17 cellular contexts compared by ENCODE assay signal in genomic region chr2:43274721-43275120, GRCh38. TPM values are rescaled to one million over a fixed set of nuclear protein-coding genes. Genes with fewer than 3 reads are reported as not detected.
DNase-seq lines count a peak whose midpoint lies in the region; ATAC-seq, FAIRE-seq and TF ChIP-seq lines count a peak whose summit lies in the region.
"Had no signal": no experiment of that assay in that cellular context is flagged by ENCODE, and none has a peak within 500 bp of the region (broad histone marks: within the 10 kb centered on the region; RNA-seq: fewer than 3 reads in every experiment).

No MANE protein-coding gene starts in this region.

- H3K9me3 Mint-ChIP-seq in activated T-cell treated with anti-CD3 and anti-CD28 coated beads, Interleukin-2, amount 50 U/mL, for 72 hours: no peaks in the 10 kb centered on the region
- H3K9me3 Mint-ChIP-seq: CD8-positive, alpha-beta memory T cell had no signal

- H3K9me2 ChIP-seq in SK-N-SH: no peaks in the 10 kb centered on the region

- TF ChIP-seq POLR2A in thyroid gland (IDR thresholded peaks at IDR 0.05): peak in 1 of 2 donors; percentile 23

- POLR2A ChIA-PET in SK-N-SH (lab: Yijun Ruan, JAX): no interaction called here

- no peak for TF ChIP-seq EP300 in SK-N-SH (IDR thresholded peaks at IDR 0.05; ENCODE audit: borderline replicate concordance in 1 of 2, low read depth in 1 of 2, low read length in 1 of 2)

- H3K9me3 ChIP-seq in SK-N-SH: no peaks in the 10 kb centered on the region
- H3K9me3 ChIP-seq in thyroid gland: no peaks in the 10 kb centered on the region
- no peaks in the 10 kb centered on the region for H3K9me3 ChIP-seq in pancreas
- H3K9me3 ChIP-seq: BLaER1, Caco-2 had no signal

- intact Hi-C loops in thyroid gland (cut with DNase I): loop anchor here (10.0 kb wide), 1 partner anchor 70 kb away; no protein-coding TSS in a partner anchor
- intact Hi-C loops in pancreas (cut with DNase I): no loop called here

- TF ChIP-seq CTCF in SK-N-SH (IDR thresholded peaks at IDR 0.05): no peak
- TF ChIP-seq CTCF in thyroid gland (IDR thresholded peaks at IDR 0.05): no peak
- TF ChIP-seq CTCF in pancreas (IDR thresholded peaks at IDR 0.05): no peak

- in situ Hi-C loops in ACHN (cut with HindIII; ENCODE audit: low pct_ligation_motif_present, low pct_unique_long_range_greater_than_20kb, low sequenced_read_pairs): loop anchor here (25.0 kb wide), 1 partner anchor 188 kb away; no protein-coding TSS in a partner anchor

- ATAC-seq in SK-N-SH treated with all-trans-retinoic acid at 6 μM for 48 hours: no peak
- no peak for ATAC-seq in activated T-cell treated with anti-CD3 and anti-CD28 coated beads, Interleukin-2, amount 50 U/mL, for 72 hours (replicated peaks in 1 of 2)
- no peak for ATAC-seq in pancreas
- ATAC-seq in GM18909 (IDR thresholded peaks at IDR 0.05; ENCODE audit: poor library complexity, unreplicated experiment): no peak
- ATAC-seq: HCT116 had no signal

- H3K4me2 ChIP-seq in SK-N-SH: 0 out of 2 replicates have a peak overlapping the region, but pooled peaks have one; percentile 46
- H3K4me2 ChIP-seq: BLaER1 had no signal

- H3K4me3 ChIP-seq in SK-N-SH (ENCODE audit: low read depth in 2 of 2, low read length in 1 of 2) (no peak overlapping the region), thyroid gland (replicated peaks in 1 of 3) (no peak overlapping the region), pancreas (no peak overlapping the region)
- H3K4me3 ChIP-seq: BLaER1 had no signal

- peaks cover 26% of the 10 kb centered on the region for H3K4me1 Mint-ChIP-seq in activated T-cell treated with anti-CD3 and anti-CD28 coated beads, Interleukin-2, amount 50 U/mL, for 72 hours (ENCODE audit: low read depth)

- H3K27me3 ChIP-seq in SK-N-SH (ENCODE audit: insufficient read depth): no peaks in the 10 kb centered on the region
- no peaks in the 10 kb centered on the region for H3K27me3 ChIP-seq in thyroid gland
- no peaks in the 10 kb centered on the region for H3K27me3 ChIP-seq in pancreas
- H3K27me3 ChIP-seq: BLaER1 had no signal

- WGBS in SK-N-SH (ENCODE audit: low lambda C conversion rate): 94% methylated on average over 4 of the region's 4 CpGs
- WGBS in thyroid gland, 2 donors: 20 to 37% methylated on average over 4 of the region's 4 CpGs
- WGBS in pancreas, 2 donors: 94 to 98% methylated on average over 4 of the region's 4 CpGs

- H2AFZ ChIP-seq in SK-N-SH (ENCODE audit: low read depth): no peak overlapping the region

- peaks cover 44 to 69% of the 10 kb centered on the region in 2 experiments for H3K4me1 ChIP-seq in SK-N-SH (ENCODE audit: control insufficient read depth in 1 of 2, insufficient read depth in 2 of 2, low read depth in 1 of 2, low read length in 1 of 2)
- H3K4me1 ChIP-seq in thyroid gland: peaks cover 62 to 88% of the 10 kb centered on the region in 2 donors
- peaks cover 0 to 15% (median 0%) of the 10 kb centered on the region in 3 donors for H3K4me1 ChIP-seq in pancreas
- H3K4me1 ChIP-seq: BLaER1, Caco-2 had no signal

- no peaks in the 10 kb centered on the region for H4K20me1 ChIP-seq in SK-N-SH (ENCODE audit: insufficient read depth)
- H4K20me1 ChIP-seq: BLaER1 had no signal

- H3K27ac ChIP-seq in SK-N-SH (ENCODE audit: low read depth in 2 of 2, low read length in 1 of 2) (peak overlapping the region in 1 of 2 experiments; percentile 55; a peak in 1 of 4 replicates), thyroid gland (peak overlapping the region; percentile 82 to 94 (median 93)), pancreas (no peak overlapping the region)
- H3K27ac ChIP-seq: 22Rv1, BLaER1 had no signal

- CTCF ChIA-PET in SK-N-SH (lab: Yijun Ruan, JAX): interaction anchor here (0.6 to 4.8 kb wide), 6 partner anchors 9 to 210 kb away, joined by 3 to 45 read pairs (median 3); no protein-coding TSS in a partner anchor

- H3K9ac ChIP-seq in SK-N-SH: no peak overlapping the region
- H3K9ac ChIP-seq: BLaER1 had no signal

- DNase-seq in SK-N-SH (no peak), renal cortical epithelial cell (ENCODE audit: low read depth) (peak; percentile 56), thyroid gland (peak; percentile 51 to 53), ACHN (no peak), pancreas (no peak)
- no peak for DNase-seq in activated T-cell treated with anti-CD3 and anti-CD28 coated beads, Interleukin-2, amount 50 U/mL, for 72 hours
- DNase-seq: AML-193; Caco-2; CD8-positive, alpha-beta memory T cell; DND-41; GDM1 had no signal

- no peak for TF ChIP-seq RAD21 in SK-N-SH (IDR thresholded peaks at IDR 0.05; ENCODE audit: low read length)

- H3F3A ChIP-seq in SK-N-SH (replicated peaks; ENCODE audit: insufficient read depth): peaks cover 23% of the 10 kb centered on the region

- no peaks in the 10 kb centered on the region for H3K27me3 Mint-ChIP-seq in activated T-cell treated with anti-CD3 and anti-CD28 coated beads, Interleukin-2, amount 50 U/mL, for 72 hours (ENCODE audit: low read depth)
- H3K27me3 Mint-ChIP-seq: CD8-positive, alpha-beta memory T cell had no signal

- H3K36me3 ChIP-seq in SK-N-SH (replicated peaks in 1 of 2; ENCODE audit: control insufficient read depth in 1 of 2, insufficient read depth in 2 of 2, low read length in 1 of 2) (peaks cover 0 to 5% of the 10 kb centered on the region in 2 experiments), thyroid gland (no peaks in the 10 kb centered on the region), pancreas (peaks cover 0 to under 1% (median 0%) of the 10 kb centered on the region in 3 donors)

- H3K4me3 Mint-ChIP-seq in activated T-cell treated with anti-CD3 and anti-CD28 coated beads, Interleukin-2, amount 50 U/mL, for 72 hours: no peak overlapping the region
- H3K4me3 Mint-ChIP-seq: CD8-positive, alpha-beta memory T cell had no signal

- no peak for FAIRE-seq in pancreas (lab: Jason Lieb, UNC)
- FAIRE-seq: GM12892 had no signal

- H3K27ac Mint-ChIP-seq in activated T-cell treated with anti-CD3 and anti-CD28 coated beads, Interleukin-2, amount 50 U/mL, for 72 hours: no peak overlapping the region

- H3K36me3 Mint-ChIP-seq in activated T-cell treated with anti-CD3 and anti-CD28 coated beads, Interleukin-2, amount 50 U/mL, for 72 hours (ENCODE audit: insufficient read depth in 2 of 2): peaks cover 0 to 10% of the 10 kb centered on the region in 2 donors

- no peaks in the 10 kb centered on the region for H3K79me2 ChIP-seq in SK-N-SH (ENCODE audit: insufficient read depth)

TF ChIP-seq in SK-N-SH, 30 proteins besides CTCF, POLR2A, EP300 and RAD21:
- TF ChIP-seq CHD2 (IDR thresholded peaks at IDR 0.05; ENCODE audit: low read length, partially characterized antibody) (no peak), ZBTB33 (IDR thresholded peaks at IDR 0.05; ENCODE audit: borderline replicate concordance, low read depth) (no peak)
TF ChIP-seq in SK-N-SH: peak in this region for 0.

TF ChIP-seq in SK-N-SH treated with all-trans-retinoic acid at 6 μM for 48 hours, 23 proteins besides CTCF, POLR2A, EP300 and RAD21 (continues in another document):
- TF ChIP-seq ZNF8 (CRISPR knock-in tag; IDR thresholded peaks at IDR 0.05) (no peak), SNAI2 (CRISPR knock-in tag; IDR thresholded peaks at IDR 0.05) (no peak), ZFP30 (CRISPR knock-in tag; IDR thresholded peaks at IDR 0.05) (no peak), BACH2 (CRISPR knock-in tag; IDR thresholded peaks at IDR 0.05; ENCODE audit: borderline replicate concordance) (no peak), OSR1 (CRISPR knock-in tag; IDR thresholded peaks at IDR 0.05) (no peak), RARB (CRISPR knock-in tag; IDR thresholded peaks at IDR 0.05) (no peak), PATZ1 (CRISPR knock-in tag; IDR thresholded peaks at IDR 0.05; ENCODE audit: borderline replicate concordance) (no peak), ZC3H10 (CRISPR knock-in tag; IDR thresholded peaks at IDR 0.05) (no peak), CSRNP3 (CRISPR knock-in tag; IDR thresholded peaks at IDR 0.05) (no peak), TOX (CRISPR knock-in tag; IDR thresholded peaks at IDR 0.05; ENCODE audit: borderline replicate concordance) (no peak), ZNF565 (CRISPR knock-in tag; conservative IDR thresholded peaks at IDR 0.05; ENCODE audit: low read depth) (no peak), PPARA (CRISPR knock-in tag; IDR thresholded peaks at IDR 0.05; ENCODE audit: borderline replicate concordance) (no peak)

RNA-seq across cellular contexts. Expression of gene ZFP36L2, which starts 48.3 kb away (rescaled TPM):
- 12.5 and 18.4 TPM in 2 replicates for polyA plus RNA-seq in SK-N-SH (2012; rRNA removed)
- 22.0 and 22.2 TPM in 2 replicates for polyA plus RNA-seq in SK-N-SH (2012; cell fraction: cytosol; rRNA removed)
- 24.1 and 24.2 TPM in 2 replicates for polyA plus RNA-seq in SK-N-SH (2012; cell fraction: nucleus; rRNA removed)
- total RNA-seq in renal cortical epithelial cell: 4.5 and 20.1 TPM in 2 replicates
- total RNA-seq in thyroid gland: 100 to 1,000 TPM; 146 to 287 (median 172) TPM
- 10 to 100 TPM; 70.8 to 86.4 TPM for total RNA-seq in activated T-cell treated with anti-CD3 and anti-CD28 coated beads, Interleukin-2, amount 50 U/mL, for 72 hours
- 100 to 1,000 TPM in 1 of 6 donors, 10 to 100 TPM in 5; 36.8 to 117 (median 64.8) TPM for total RNA-seq in pancreas
- polyA plus RNA-seq in pancreas: 10 to 100 TPM; 44.4 to 52.6 TPM

Comparison
In these comparisons a context has a peak if more than half of its experiments do, and no peak if none do; other contexts are left out.
1. DNase-seq: peak in renal cortical epithelial cell (single experiment) and thyroid gland (2 of 2); none in SK-N-SH (single experiment), activated T-cell treated with anti-CD3 and anti-CD28 coated beads, Interleukin-2, amount 50 U/mL, for 72 hours (0 of 2), ACHN (single experiment) and pancreas (0 of 6).
2. H3K27ac ChIP-seq: peak in thyroid gland (3 of 3); none in pancreas (0 of 4).